Comparison of ENCODE assay signal across 23 cellular contexts in the genomic region with DNA sequence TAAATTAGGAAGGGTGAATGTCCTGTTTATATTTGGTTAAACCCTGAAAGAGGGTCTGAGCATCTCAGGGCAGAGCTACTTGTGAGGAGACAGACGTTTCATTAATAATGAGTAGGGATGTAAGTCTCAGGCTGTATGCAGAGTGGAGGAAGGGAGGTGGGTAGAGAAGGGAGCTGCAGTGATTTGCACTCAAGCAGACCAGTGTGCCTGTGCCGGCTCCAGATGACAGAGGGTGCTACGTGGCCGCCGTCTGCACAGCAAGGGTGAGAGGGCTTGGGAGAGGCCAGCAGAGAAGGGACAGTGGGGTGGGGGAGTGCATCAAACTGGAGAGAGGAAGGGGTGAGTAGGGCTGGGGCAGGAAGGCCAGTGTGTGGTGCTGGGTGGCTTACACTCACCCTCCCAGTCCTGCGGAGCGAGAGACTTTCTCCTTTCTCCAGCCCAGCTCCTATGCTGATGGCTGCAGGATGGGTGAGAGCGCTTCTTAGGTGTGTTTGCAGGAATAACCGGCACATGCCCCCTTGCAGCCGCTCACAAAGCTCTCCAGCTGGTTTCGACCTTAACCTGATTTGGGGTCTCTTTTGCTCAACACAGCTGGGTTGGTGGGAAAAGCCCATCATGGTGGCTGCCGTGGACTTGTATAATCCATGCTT.
DNase-seq lines count a peak whose midpoint lies in the region; ATAC-seq and TF ChIP-seq lines count a peak whose summit lies in the region.
"Had no signal": no experiment of that assay in that cellular context is flagged by ENCODE, and none has a peak within 500 bp of the region (broad histone marks: within the 10 kb centered on the region; RNA-seq: fewer than 3 reads in every experiment).

No MANE protein-coding gene starts in this region.

- H3K9me3 ChIP-seq in neural progenitor cell (ENCODE audit: low read depth) = no peaks in the 10 kb centered on the region
- H3K9me3 ChIP-seq in spleen = no peaks in the 10 kb centered on the region
- H3K9me3 ChIP-seq: A549, SJSA1 had no signal

- H3K36me3 Mint-ChIP-seq in GM23338 (ENCODE audit: low read depth) (no peaks in the 10 kb centered on the region), brain (no peaks in the 10 kb centered on the region), neural progenitor cell (no peaks in the 10 kb centered on the region)
- H3K36me3 Mint-ChIP-seq: CD8-positive, alpha-beta T cell; IgD-negative memory B cell had no signal

- H3K4me1 Mint-ChIP-seq in GM23338 (peaks cover 36% of the 10 kb centered on the region), brain (peaks cover 59% of the 10 kb centered on the region), neural progenitor cell (peaks cover 56% of the 10 kb centered on the region)

- H3K27ac ChIP-seq in GM23338 (ENCODE audit: low read depth) = no peak overlapping the region
- no peak overlapping the region for H3K27ac ChIP-seq in neural progenitor cell
- H3K27ac ChIP-seq in spleen = no peak overlapping the region
- H3K27ac ChIP-seq: A549, KMS-11, SJSA1 had no signal

- no peaks in the 10 kb centered on the region; the same call in 2 of the 3 replicates for H3K9me3 Mint-ChIP-seq in GM23338
- no peaks in the 10 kb centered on the region for H3K9me3 Mint-ChIP-seq in brain
- no peaks in the 10 kb centered on the region for H3K9me3 Mint-ChIP-seq in neural progenitor cell
- H3K9me3 Mint-ChIP-seq: CD8-positive, alpha-beta T cell; H9; IgD-negative memory B cell had no signal

- H3K27ac Mint-ChIP-seq in GM23338 (0 out of 2 replicates have a peak overlapping the region, but pooled peaks have one; percentile 11), brain (peak overlapping the region in 3 of 5 experiments; percentile 29 to 38 (median 36)), neural progenitor cell (peak overlapping the region; percentile 10)
- H3K27ac Mint-ChIP-seq: CD8-positive, alpha-beta T cell had no signal

- H3K79me2 ChIP-seq in GM23338 (replicated peaks; ENCODE audit: insufficient read depth) (no peaks in the 10 kb centered on the region), neural progenitor cell (ENCODE audit: low read depth) (no peaks in the 10 kb centered on the region)

- no peaks in the 10 kb centered on the region for H3F3A ChIP-seq in GM23338 (replicated peaks; ENCODE audit: low read depth)
- peaks cover 14% of the 10 kb centered on the region for H3F3A ChIP-seq in neural progenitor cell (ENCODE audit: low read depth)

- H3K27me3 ChIP-seq in GM23338 (ENCODE audit: insufficient read depth) (no peaks in the 10 kb centered on the region), neural progenitor cell (no peaks in the 10 kb centered on the region), spleen (replicated peaks in 1 of 7) (no peaks in the 10 kb centered on the region)
- H3K27me3 ChIP-seq: SJSA1 had no signal

- no peak overlapping the region; the same call in 1 of the 2 replicates for H2AFZ ChIP-seq in GM23338
- H2AFZ ChIP-seq in neural progenitor cell (replicated peaks) = no peak overlapping the region

- 86 to 93% (median 88%) methylated on average over 12 of the region's 12 CpGs for WGBS in spleen, 5 donors

- intact Hi-C loops in spleen (cut with DNase I; ENCODE audit: low total_unique reads) = no loop called here

- H3K4me1 ChIP-seq in GM23338 (ENCODE audit: insufficient read depth) (no peaks in the 10 kb centered on the region; the same call in 1 of the 2 replicates), neural progenitor cell (peaks cover 53% of the 10 kb centered on the region), spleen (peaks cover 0 to 4% (median 0%) of the 10 kb centered on the region in 6 donors)
- H3K4me1 ChIP-seq: SJSA1 had no signal

- H3K27me3 Mint-ChIP-seq in GM23338 (ENCODE audit: insufficient read depth, low read depth, poor library complexity) (peaks cover 14% of the 10 kb centered on the region), brain (no peaks in the 10 kb centered on the region), neural progenitor cell (ENCODE audit: insufficient read depth, low read depth) (peaks cover 6% of the 10 kb centered on the region)
- H3K27me3 Mint-ChIP-seq: IgD-negative memory B cell had no signal

- TF ChIP-seq CTCF in GM23338 (conservative IDR thresholded peaks at IDR 0.05; ENCODE audit: low read depth in 2 of 2) = no peak
- TF ChIP-seq CTCF in brain (conservative IDR thresholded peaks at IDR 0.05) = no peak
- TF ChIP-seq CTCF in neural progenitor cell (IDR thresholded peaks at IDR 0.05) = no peak
- no peak for TF ChIP-seq CTCF in spleen (IDR thresholded peaks at IDR 0.05 in 8 of 11, conservative IDR thresholded peaks at IDR 0.05 in 3 of 11)

- H3K9ac ChIP-seq in neural progenitor cell = no peak overlapping the region
- H3K9ac ChIP-seq: KMS-11 had no signal

- H3K4me3 Mint-ChIP-seq in GM23338 (no peak overlapping the region), brain (no peak overlapping the region), neural progenitor cell (no peak overlapping the region)
- H3K4me3 Mint-ChIP-seq: CD8-positive, alpha-beta T cell; H9 had no signal

- TF ChIP-seq POLR2A in spleen (IDR thresholded peaks at IDR 0.05) = no peak

- no peaks in the 10 kb centered on the region for H3K9me2 ChIP-seq in GM23338 (ENCODE audit: insufficient read depth)

- H4K20me1 ChIP-seq in GM23338 (replicated peaks; ENCODE audit: insufficient read depth) = no peaks in the 10 kb centered on the region
- no peaks in the 10 kb centered on the region for H4K20me1 ChIP-seq in neural progenitor cell (ENCODE audit: low read depth)

- DNase-seq in GM23338 (ENCODE audit: low spot score) (no peak), neural progenitor cell (ENCODE audit: low spot score) (no peak), spleen (peak; percentile 47), kidney tubule cell (ENCODE audit: low spot score) (no peak), iPS-NIHi11 (ENCODE audit: low spot score) (no peak)
- DNase-seq: C1 segment of cervical spinal cord; CD8-positive, alpha-beta T cell; DMS 273 treated with DMSO at 0.1 percent for 48 hours; DMS79; GF-D8; H9; MM.1S; NCI-H2029; NCI-H446; NCI-H524 treated with DMSO at 0.1 percent for 48 hours; NCI-H774; Right ventricle myocardium superior had no signal

- no peak overlapping the region for H3K4me2 ChIP-seq in GM23338
- H3K4me2 ChIP-seq in neural progenitor cell = no peak overlapping the region
- H3K4me2 ChIP-seq: A549, KMS-11 had no signal

- ATAC-seq in GM23338 = peak; percentile 54
- no peak for ATAC-seq in HG03095 (IDR thresholded peaks at IDR 0.05; ENCODE audit: unreplicated experiment)
- ATAC-seq: A549; CD8-positive, alpha-beta T cell had no signal

- H3K36me3 ChIP-seq in GM23338 (ENCODE audit: insufficient read depth) (no peaks in the 10 kb centered on the region), neural progenitor cell (no peaks in the 10 kb centered on the region), spleen (no peaks in the 10 kb centered on the region)
- H3K36me3 ChIP-seq: SJSA1 had no signal

- no peak overlapping the region for H3K4me3 ChIP-seq in GM23338
- H3K4me3 ChIP-seq in neural progenitor cell = no peak overlapping the region
- H3K4me3 ChIP-seq in spleen = no peak overlapping the region
- H3K4me3 ChIP-seq: A549, SJSA1 had no signal

TF ChIP-seq in GM23338, 12 proteins besides CTCF, POLR2A, EP300 and RAD21 (continues in another document):
- TF ChIP-seq, protein P1, sequence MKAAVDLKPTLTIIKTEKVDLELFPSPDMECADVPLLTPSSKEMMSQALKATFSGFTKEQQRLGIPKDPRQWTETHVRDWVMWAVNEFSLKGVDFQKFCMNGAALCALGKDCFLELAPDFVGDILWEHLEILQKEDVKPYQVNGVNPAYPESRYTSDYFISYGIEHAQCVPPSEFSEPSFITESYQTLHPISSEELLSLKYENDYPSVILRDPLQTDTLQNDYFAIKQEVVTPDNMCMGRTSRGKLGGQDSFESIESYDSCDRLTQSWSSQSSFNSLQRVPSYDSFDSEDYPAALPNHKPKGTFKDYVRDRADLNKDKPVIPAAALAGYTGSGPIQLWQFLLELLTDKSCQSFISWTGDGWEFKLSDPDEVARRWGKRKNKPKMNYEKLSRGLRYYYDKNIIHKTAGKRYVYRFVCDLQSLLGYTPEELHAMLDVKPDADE (IDR thresholded peaks at IDR 0.05) = no peak
